In genomic region chr5:128506643-128507042, GRCh38 we compare ENCODE assay signal across 2 cellular contexts.
TF ChIP-seq lines count a peak whose summit lies in the region.

No MANE protein-coding gene starts in this region.

TF ChIP-seq in HepG2, 621 proteins besides CTCF, POLR2A, EP300 and RAD21:
- TF ChIP-seq SPEN (CRISPR knock-in tag; IDR thresholded peaks at IDR 0.05; ENCODE audit: low read depth) (no peak), MATR3 (CRISPR knock-in tag; IDR thresholded peaks at IDR 0.05) (no peak), ARHGAP35 (CRISPR knock-in tag; IDR thresholded peaks at IDR 0.05; ENCODE audit: borderline replicate concordance) (no peak), UBTF (CRISPR knock-in tag; IDR thresholded peaks at IDR 0.05) (no peak), MAFK (conservative IDR thresholded peaks at IDR 0.05 in 1 of 2, IDR thresholded peaks at IDR 0.05 in 1 of 2; ENCODE audit: low read length in 2 of 2) (peak; percentile 63 to 82), ZNF33B (CRISPR knock-in tag; IDR thresholded peaks at IDR 0.05) (no peak), ZNF460 (CRISPR knock-in tag; IDR thresholded peaks at IDR 0.05; ENCODE audit: borderline replicate concordance) (no peak), ZSCAN20 (CRISPR knock-in tag; IDR thresholded peaks at IDR 0.05; ENCODE audit: borderline replicate concordance) (no peak), MAFF (IDR thresholded peaks at IDR 0.05; ENCODE audit: low read depth, low read length) (peak; percentile 67)

TF ChIP-seq in IMR-90, 13 proteins besides CTCF, POLR2A, EP300 and RAD21:
- TF ChIP-seq MAFK (IDR thresholded peaks at IDR 0.05; ENCODE audit: low read depth, low read length) (peak; percentile 75), RFX5 (IDR thresholded peaks at IDR 0.05; ENCODE audit: low read depth, low read length) (no peak), SMC3 (IDR thresholded peaks at IDR 0.05; ENCODE audit: low read depth, low read length) (no peak)
